Comparison of ENCODE assay signal across 1 cellular context in the genomic region with DNA sequence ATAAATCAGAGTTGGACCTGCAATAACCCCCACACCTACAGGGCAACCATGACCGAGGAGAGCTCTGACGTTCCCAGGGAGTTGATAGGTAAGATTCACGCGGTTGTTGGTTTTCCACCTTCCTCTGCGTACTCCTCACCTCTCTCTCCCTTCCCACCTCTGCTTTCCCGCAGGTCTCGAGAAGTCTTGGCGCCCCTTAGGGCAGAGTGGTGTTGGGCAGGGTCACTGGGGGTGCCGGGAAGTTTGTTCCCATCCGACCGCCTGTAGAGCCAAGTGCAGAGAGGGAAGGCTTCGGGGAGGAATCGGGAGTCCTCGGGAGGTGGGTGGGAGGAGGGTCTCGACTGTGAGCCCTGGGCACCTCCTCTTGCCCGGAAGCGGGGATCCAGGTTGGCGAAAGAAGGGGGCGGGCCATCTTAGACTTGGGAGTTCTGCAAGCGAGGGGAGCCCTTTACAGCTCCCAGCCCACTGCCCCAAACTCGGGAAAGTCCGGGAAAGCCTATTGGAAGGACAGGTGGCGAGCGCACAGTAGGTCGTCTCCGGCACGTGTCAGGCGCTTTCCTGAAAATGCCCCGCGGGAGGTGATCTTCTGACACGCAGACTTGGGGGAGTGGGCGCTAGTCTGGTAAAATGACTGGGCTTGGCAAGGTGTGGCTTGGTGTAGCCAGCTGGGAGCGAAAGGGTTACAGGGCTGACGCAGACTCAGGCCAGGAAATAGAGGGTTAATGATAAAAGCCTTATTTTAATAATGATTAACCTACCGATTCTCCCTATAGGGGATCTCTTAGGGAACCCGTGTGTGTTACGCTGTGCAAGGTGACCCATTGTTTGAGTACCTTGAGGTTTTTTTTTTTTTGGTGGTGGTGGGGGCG.
A peak's percentile ranks its signal among the peaks of the same experiment; 100 is the strongest.
TF ChIP-seq lines count a peak whose summit lies in the region.

No MANE protein-coding gene starts in this region.

TF ChIP-seq in HEK293, 187 proteins besides CTCF, POLR2A, EP300 and RAD21 (continued from another document and continues in another):
- TF ChIP-seq ZNF133 (tag by site-specific recombination; IDR thresholded peaks at IDR 0.05): no peak
- TF ChIP-seq ZNF37A (tag by site-specific recombination; IDR thresholded peaks at IDR 0.05): no peak
- peak; percentile 64; the same call in 1 of the 2 replicates for TF ChIP-seq GLIS2 (tag by site-specific recombination; IDR thresholded peaks at IDR 0.05)
- TF ChIP-seq GLI2 (tag by site-specific recombination; IDR thresholded peaks at IDR 0.05; ENCODE audit: borderline replicate concordance, low read depth): no peak
- TF ChIP-seq ZNF623 (tag by site-specific recombination; IDR thresholded peaks at IDR 0.05): no peak
- 0 out of 2 replicates have a peak, but pooled peaks have one; percentile 12 for TF ChIP-seq GLIS1 (tag by site-specific recombination; IDR thresholded peaks at IDR 0.05)
- no peak for TF ChIP-seq ZNF777 (tag by site-specific recombination; IDR thresholded peaks at IDR 0.05; ENCODE audit: borderline replicate concordance)
- TF ChIP-seq ZNF292 (tag by site-specific recombination; IDR thresholded peaks at IDR 0.05; ENCODE audit: borderline replicate concordance, low read depth): no peak
- TF ChIP-seq ZNF10 (tag by site-specific recombination; IDR thresholded peaks at IDR 0.05): no peak
- TF ChIP-seq, protein P1, sequence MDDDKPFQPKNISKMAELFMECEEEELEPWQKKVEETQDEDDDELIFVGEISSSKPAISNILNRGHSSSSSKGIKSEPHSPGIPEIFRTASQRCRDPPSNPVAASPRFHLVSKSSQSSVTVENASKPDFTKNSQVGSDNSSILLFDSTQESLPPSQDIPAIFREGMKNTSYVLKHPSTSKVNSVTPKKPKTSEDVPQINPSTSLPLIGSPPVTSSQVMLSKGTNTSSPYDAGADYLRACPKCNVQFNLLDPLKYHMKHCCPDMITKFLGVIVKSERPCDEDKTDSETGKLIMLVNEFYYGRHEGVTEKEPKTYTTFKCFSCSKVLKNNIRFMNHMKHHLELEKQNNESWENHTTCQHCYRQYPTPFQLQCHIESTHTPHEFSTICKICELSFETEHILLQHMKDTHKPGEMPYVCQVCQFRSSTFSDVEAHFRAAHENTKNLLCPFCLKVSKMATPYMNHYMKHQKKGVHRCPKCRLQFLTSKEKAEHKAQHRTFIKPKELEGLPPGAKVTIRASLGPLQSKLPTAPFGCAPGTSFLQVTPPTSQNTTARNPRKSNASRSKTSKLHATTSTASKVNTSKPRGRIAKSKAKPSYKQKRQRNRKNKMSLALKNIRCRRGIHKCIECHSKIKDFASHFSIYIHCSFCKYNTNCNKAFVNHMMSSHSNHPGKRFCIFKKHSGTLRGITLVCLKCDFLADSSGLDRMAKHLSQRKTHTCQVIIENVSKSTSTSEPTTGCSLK (tag by site-specific recombination; IDR thresholded peaks at IDR 0.05): no peak
- TF ChIP-seq ZNF510 (tag by site-specific recombination; IDR thresholded peaks at IDR 0.05; ENCODE audit: insufficient replicate concordance): no peak
- TF ChIP-seq SP7 (tag by site-specific recombination; IDR thresholded peaks at IDR 0.05): peak; percentile 33; the same call in 1 of the 2 replicates
- TF ChIP-seq KLF8 (tag by site-specific recombination; IDR thresholded peaks at IDR 0.05): 0 out of 2 replicates have a peak, but pooled peaks have one; percentile 18
- TF ChIP-seq, protein P2, sequence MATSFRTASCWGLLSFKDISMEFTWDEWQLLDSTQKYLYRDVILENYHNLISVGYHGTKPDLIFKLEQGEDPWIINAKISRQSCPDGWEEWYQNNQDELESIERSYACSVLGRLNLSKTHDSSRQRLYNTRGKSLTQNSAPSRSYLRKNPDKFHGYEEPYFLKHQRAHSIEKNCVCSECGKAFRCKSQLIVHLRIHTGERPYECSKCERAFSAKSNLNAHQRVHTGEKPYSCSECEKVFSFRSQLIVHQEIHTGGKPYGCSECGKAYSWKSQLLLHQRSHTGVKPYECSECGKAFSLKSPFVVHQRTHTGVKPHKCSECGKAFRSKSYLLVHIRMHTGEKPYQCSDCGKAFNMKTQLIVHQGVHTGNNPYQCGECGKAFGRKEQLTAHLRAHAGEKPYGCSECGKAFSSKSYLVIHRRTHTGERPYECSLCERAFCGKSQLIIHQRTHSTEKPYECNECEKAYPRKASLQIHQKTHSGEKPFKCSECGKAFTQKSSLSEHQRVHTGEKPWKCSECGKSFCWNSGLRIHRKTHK (tag by site-specific recombination; IDR thresholded peaks at IDR 0.05): no peak
- TF ChIP-seq ZNF175 (tag by site-specific recombination; IDR thresholded peaks at IDR 0.05): no peak
- TF ChIP-seq ZNF221 (tag by site-specific recombination; IDR thresholded peaks at IDR 0.05; ENCODE audit: borderline replicate concordance): no peak
- TF ChIP-seq ZNF423 (tag by site-specific recombination; IDR thresholded peaks at IDR 0.05): no peak
- TF ChIP-seq, protein P3, sequence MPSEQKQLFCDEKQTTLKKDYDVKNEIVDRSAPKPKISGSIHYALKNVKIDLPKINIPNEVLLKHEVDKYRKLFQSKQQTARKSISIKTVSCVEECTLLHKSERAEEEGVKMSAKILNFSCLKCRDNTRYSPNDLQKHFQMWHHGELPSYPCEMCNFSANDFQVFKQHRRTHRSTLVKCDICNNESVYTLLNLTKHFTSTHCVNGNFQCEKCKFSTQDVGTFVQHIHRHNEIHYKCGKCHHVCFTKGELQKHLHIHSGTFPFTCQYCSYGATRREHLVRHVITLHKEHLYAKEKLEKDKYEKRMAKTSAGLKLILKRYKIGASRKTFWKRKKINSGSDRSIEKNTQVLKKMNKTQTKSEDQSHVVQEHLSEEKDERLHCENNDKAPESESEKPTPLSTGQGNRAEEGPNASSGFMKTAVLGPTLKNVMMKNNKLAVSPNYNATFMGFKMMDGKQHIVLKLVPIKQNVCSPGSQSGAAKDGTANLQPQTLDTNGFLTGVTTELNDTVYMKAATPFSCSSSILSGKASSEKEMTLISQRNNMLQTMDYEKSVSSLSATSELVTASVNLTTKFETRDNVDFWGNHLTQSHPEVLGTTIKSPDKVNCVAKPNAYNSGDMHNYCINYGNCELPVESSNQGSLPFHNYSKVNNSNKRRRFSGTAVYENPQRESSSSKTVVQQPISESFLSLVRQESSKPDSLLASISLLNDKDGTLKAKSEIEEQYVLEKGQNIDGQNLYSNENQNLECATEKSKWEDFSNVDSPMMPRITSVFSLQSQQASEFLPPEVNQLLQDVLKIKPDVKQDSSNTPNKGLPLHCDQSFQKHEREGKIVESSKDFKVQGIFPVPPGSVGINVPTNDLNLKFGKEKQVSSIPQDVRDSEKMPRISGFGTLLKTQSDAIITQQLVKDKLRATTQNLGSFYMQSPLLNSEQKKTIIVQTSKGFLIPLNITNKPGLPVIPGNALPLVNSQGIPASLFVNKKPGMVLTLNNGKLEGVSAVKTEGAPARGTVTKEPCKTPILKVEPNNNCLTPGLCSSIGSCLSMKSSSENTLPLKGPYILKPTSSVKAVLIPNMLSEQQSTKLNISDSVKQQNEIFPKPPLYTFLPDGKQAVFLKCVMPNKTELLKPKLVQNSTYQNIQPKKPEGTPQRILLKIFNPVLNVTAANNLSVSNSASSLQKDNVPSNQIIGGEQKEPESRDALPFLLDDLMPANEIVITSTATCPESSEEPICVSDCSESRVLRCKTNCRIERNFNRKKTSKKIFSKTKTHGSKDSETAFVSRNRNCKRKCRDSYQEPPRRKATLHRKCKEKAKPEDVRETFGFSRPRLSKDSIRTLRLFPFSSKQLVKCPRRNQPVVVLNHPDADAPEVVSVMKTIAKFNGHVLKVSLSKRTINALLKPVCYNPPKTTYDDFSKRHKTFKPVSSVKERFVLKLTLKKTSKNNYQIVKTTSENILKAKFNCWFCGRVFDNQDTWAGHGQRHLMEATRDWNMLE (tag by site-specific recombination; conservative IDR thresholded peaks at IDR 0.05; ENCODE audit: low read depth): no peak
- TF ChIP-seq ZBTB20 (tag by site-specific recombination; IDR thresholded peaks at IDR 0.05): 0 out of 2 replicates have a peak, but pooled peaks have one; percentile 17
- TF ChIP-seq, protein P4, sequence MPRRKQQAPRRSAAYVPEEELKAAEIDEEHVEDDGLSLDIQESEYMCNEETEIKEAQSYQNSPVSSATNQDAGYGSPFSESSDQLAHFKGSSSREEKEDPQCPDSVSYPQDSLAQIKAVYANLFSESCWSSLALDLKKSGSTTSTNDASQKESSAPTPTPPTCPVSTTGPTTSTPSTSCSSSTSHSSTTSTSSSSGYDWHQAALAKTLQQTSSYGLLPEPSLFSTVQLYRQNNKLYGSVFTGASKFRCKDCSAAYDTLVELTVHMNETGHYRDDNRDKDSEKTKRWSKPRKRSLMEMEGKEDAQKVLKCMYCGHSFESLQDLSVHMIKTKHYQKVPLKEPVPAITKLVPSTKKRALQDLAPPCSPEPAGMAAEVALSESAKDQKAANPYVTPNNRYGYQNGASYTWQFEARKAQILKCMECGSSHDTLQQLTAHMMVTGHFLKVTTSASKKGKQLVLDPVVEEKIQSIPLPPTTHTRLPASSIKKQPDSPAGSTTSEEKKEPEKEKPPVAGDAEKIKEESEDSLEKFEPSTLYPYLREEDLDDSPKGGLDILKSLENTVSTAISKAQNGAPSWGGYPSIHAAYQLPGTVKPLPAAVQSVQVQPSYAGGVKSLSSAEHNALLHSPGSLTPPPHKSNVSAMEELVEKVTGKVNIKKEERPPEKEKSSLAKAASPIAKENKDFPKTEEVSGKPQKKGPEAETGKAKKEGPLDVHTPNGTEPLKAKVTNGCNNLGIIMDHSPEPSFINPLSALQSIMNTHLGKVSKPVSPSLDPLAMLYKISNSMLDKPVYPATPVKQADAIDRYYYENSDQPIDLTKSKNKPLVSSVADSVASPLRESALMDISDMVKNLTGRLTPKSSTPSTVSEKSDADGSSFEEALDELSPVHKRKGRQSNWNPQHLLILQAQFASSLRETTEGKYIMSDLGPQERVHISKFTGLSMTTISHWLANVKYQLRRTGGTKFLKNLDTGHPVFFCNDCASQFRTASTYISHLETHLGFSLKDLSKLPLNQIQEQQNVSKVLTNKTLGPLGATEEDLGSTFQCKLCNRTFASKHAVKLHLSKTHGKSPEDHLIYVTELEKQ (tag by site-specific recombination; IDR thresholded peaks at IDR 0.05; ENCODE audit: borderline replicate concordance): no peak
- TF ChIP-seq GFI1B (tag by site-specific recombination; IDR thresholded peaks at IDR 0.05): no peak
- TF ChIP-seq, protein P5, sequence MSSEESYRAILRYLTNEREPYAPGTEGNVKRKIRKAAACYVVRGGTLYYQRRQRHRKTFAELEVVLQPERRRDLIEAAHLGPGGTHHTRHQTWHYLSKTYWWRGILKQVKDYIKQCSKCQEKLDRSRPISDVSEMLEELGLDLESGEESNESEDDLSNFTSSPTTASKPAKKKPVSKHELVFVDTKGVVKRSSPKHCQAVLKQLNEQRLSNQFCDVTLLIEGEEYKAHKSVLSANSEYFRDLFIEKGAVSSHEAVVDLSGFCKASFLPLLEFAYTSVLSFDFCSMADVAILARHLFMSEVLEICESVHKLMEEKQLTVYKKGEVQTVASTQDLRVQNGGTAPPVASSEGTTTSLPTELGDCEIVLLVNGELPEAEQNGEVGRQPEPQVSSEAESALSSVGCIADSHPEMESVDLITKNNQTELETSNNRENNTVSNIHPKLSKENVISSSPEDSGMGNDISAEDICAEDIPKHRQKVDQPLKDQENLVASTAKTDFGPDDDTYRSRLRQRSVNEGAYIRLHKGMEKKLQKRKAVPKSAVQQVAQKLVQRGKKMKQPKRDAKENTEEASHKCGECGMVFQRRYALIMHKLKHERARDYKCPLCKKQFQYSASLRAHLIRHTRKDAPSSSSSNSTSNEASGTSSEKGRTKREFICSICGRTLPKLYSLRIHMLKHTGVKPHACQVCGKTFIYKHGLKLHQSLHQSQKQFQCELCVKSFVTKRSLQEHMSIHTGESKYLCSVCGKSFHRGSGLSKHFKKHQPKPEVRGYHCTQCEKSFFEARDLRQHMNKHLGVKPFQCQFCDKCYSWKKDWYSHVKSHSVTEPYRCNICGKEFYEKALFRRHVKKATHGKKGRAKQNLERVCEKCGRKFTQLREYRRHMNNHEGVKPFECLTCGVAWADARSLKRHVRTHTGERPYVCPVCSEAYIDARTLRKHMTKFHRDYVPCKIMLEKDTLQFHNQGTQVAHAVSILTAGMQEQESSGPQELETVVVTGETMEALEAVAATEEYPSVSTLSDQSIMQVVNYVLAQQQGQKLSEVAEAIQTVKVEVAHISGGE (tag by site-specific recombination; conservative IDR thresholded peaks at IDR 0.05; ENCODE audit: low read depth): peak; percentile 26; the same call in 1 of the 2 replicates
- peak; percentile 19 for TF ChIP-seq ZBTB17 (tag by site-specific recombination; IDR thresholded peaks at IDR 0.05)
- TF ChIP-seq ZNF223 (tag by site-specific recombination; IDR thresholded peaks at IDR 0.05): no peak
- no peak for TF ChIP-seq ZNF670 (tag by site-specific recombination; IDR thresholded peaks at IDR 0.05; ENCODE audit: low read depth)
- no peak for TF ChIP-seq ZBTB7A (tag by site-specific recombination; IDR thresholded peaks at IDR 0.05; ENCODE audit: low read depth)
- TF ChIP-seq, protein P6, sequence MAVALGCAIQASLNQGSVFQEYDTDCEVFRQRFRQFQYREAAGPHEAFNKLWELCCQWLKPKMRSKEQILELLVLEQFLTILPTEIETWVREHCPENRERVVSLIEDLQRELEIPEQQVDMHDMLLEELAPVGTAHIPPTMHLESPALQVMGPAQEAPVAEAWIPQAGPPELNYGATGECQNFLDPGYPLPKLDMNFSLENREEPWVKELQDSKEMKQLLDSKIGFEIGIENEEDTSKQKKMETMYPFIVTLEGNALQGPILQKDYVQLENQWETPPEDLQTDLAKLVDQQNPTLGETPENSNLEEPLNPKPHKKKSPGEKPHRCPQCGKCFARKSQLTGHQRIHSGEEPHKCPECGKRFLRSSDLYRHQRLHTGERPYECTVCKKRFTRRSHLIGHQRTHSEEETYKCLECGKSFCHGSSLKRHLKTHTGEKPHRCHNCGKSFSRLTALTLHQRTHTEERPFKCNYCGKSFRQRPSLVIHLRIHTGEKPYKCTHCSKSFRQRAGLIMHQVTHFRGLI (tag by site-specific recombination; IDR thresholded peaks at IDR 0.05): peak; percentile 56
- TF ChIP-seq ZNF341 (tag by site-specific recombination; IDR thresholded peaks at IDR 0.05; ENCODE audit: low read depth): no peak
- TF ChIP-seq ZNF112 (tag by site-specific recombination; IDR thresholded peaks at IDR 0.05): no peak
- no peak for TF ChIP-seq ZFP37 (tag by site-specific recombination; IDR thresholded peaks at IDR 0.05)
- no peak for TF ChIP-seq ZNF211 (tag by site-specific recombination; IDR thresholded peaks at IDR 0.05; ENCODE audit: low read depth)
- TF ChIP-seq IKZF3 (tag by site-specific recombination; IDR thresholded peaks at IDR 0.05): peak; percentile 45; the same call in 1 of the 2 replicates
- no peak for TF ChIP-seq ZNF529 (tag by site-specific recombination; IDR thresholded peaks at IDR 0.05; ENCODE audit: insufficient replicate concordance)
- TF ChIP-seq ZNF626 (tag by site-specific recombination; IDR thresholded peaks at IDR 0.05): no peak
- TF ChIP-seq ZNF433 (tag by site-specific recombination; IDR thresholded peaks at IDR 0.05; ENCODE audit: low read depth): no peak
- peak; percentile 78 for TF ChIP-seq SCRT2 (tag by site-specific recombination; IDR thresholded peaks at IDR 0.05)
- TF ChIP-seq, protein P7, sequence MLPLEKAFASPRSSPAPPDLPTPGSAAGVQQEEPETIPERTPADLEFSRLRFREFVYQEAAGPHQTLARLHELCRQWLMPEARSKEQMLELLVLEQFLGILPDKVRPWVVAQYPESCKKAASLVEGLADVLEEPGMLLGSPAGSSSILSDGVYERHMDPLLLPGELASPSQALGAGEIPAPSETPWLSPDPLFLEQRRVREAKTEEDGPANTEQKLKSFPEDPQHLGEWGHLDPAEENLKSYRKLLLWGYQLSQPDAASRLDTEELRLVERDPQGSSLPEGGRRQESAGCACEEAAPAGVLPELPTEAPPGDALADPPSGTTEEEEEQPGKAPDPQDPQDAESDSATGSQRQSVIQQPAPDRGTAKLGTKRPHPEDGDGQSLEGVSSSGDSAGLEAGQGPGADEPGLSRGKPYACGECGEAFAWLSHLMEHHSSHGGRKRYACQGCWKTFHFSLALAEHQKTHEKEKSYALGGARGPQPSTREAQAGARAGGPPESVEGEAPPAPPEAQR (tag by site-specific recombination; IDR thresholded peaks at IDR 0.05): no peak
- no peak for TF ChIP-seq ZNF404 (tag by site-specific recombination; IDR thresholded peaks at IDR 0.05)
- no peak for TF ChIP-seq KLF1 (tag by site-specific recombination; IDR thresholded peaks at IDR 0.05)
